1 cellular context compared by ENCODE assay signal in genomic region chrX:108331126-108331909, GRCh38.
A peak's percentile ranks its signal among the peaks of the same experiment; 100 is the strongest.
TF ChIP-seq lines count a peak whose summit lies in the region.

No MANE protein-coding gene starts in this region.

TF ChIP-seq in HepG2, 621 proteins besides CTCF, POLR2A, EP300 and RAD21:
- TF ChIP-seq HNF4A (CRISPR knock-in tag; IDR thresholded peaks at IDR 0.05) = peak; percentile 59
- no peak for TF ChIP-seq PAX8 (CRISPR knock-in tag; IDR thresholded peaks at IDR 0.05; ENCODE audit: borderline replicate concordance)
- TF ChIP-seq, protein P1, sequence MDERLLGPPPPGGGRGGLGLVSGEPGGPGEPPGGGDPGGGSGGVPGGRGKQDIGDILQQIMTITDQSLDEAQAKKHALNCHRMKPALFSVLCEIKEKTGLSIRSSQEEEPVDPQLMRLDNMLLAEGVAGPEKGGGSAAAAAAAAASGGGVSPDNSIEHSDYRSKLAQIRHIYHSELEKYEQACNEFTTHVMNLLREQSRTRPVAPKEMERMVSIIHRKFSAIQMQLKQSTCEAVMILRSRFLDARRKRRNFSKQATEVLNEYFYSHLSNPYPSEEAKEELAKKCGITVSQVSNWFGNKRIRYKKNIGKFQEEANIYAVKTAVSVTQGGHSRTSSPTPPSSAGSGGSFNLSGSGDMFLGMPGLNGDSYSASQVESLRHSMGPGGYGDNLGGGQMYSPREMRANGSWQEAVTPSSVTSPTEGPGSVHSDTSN (CRISPR knock-in tag; IDR thresholded peaks at IDR 0.05) = 0 out of 2 replicates have a peak, but pooled peaks have one; percentile 20
- no peak for TF ChIP-seq IKZF4 (CRISPR knock-in tag; IDR thresholded peaks at IDR 0.05; ENCODE audit: borderline replicate concordance, low read depth, not compliant biosample characterization)
